ENCODE assay signal across 17 cellular contexts in genomic region chr13:26442541-26442940, GRCh38.
DNase-seq lines count a peak whose midpoint lies in the region; ATAC-seq, FAIRE-seq and TF ChIP-seq lines count a peak whose summit lies in the region.
"Had no signal": no experiment of that assay in that cellular context is flagged by ENCODE, and none has a peak within 500 bp of the region (broad histone marks: within the 10 kb centered on the region; RNA-seq: fewer than 3 reads in every experiment).

No MANE protein-coding gene starts in this region.

- H3K4me3 ChIP-seq in AG10803 (ENCODE audit: low read length) (no peak overlapping the region), astrocyte (ENCODE audit: insufficient read depth, low read depth, low read length) (no peak overlapping the region), right atrium auricular region (no peak overlapping the region), psoas muscle (no peak overlapping the region)
- H3K4me3 ChIP-seq: GM12878, suprapubic skin had no signal

- H3K27me3 Mint-ChIP-seq in astrocyte (ENCODE audit: low read depth, unreplicated experiment) = no peaks in the 10 kb centered on the region
- peaks cover 16% of the 10 kb centered on the region in 2 donors for H3K27me3 Mint-ChIP-seq in T-cell

- H3K79me2 ChIP-seq in astrocyte (ENCODE audit: insufficient read depth, low read length) = no peaks in the 10 kb centered on the region

- peaks cover 6% of the 10 kb centered on the region for H3K9me3 Mint-ChIP-seq in astrocyte (ENCODE audit: unreplicated experiment)
- H3K9me3 Mint-ChIP-seq in T-cell = peaks cover 0 to 6% (median 1%) of the 10 kb centered on the region in 3 donors
- H3K9me3 Mint-ChIP-seq: natural killer cell had no signal

- H3K4me1 Mint-ChIP-seq in astrocyte (ENCODE audit: low read depth, unreplicated experiment) (peaks cover 27% of the 10 kb centered on the region), T-cell (no peaks in the 10 kb centered on the region)
- H3K4me1 Mint-ChIP-seq: activated B cell treated with CpG ODN at 0.5 μM for 24 hours, immature natural killer cell, natural killer cell had no signal

- H4K20me1 ChIP-seq in astrocyte (ENCODE audit: insufficient read depth, low read length) = no peaks in the 10 kb centered on the region

- CTCF ChIA-PET in T-cell (lab: Charles Lee) = no interaction called here

- peaks cover 3% of the 10 kb centered on the region for H3K9me3 ChIP-seq in astrocyte (ENCODE audit: insufficient read depth, low read depth, low read length)
- H3K9me3 ChIP-seq in right atrium auricular region = peaks cover 0 to 19% of the 10 kb centered on the region in 2 donors
- peaks cover 3% of the 10 kb centered on the region for H3K9me3 ChIP-seq in psoas muscle

- peak overlapping the region; percentile 52 for H3K4me2 ChIP-seq in astrocyte (ENCODE audit: low read length)

- H3K4me3 Mint-ChIP-seq in astrocyte (ENCODE audit: unreplicated experiment) (no peak overlapping the region), T-cell (no peak overlapping the region)
- H3K4me3 Mint-ChIP-seq: activated B cell treated with CpG ODN at 0.5 μM for 24 hours, immature natural killer cell, natural killer cell had no signal

- ATAC-seq in psoas muscle (peak; percentile 38 to 53 (median 47)), HG02885 (IDR thresholded peaks at IDR 0.05; ENCODE audit: poor library complexity, unreplicated experiment) (no peak), T-cell (replicated peaks in 1 of 4) (no peak)
- ATAC-seq: GM12878, natural killer cell had no signal

- no peaks in the 10 kb centered on the region for H3K36me3 ChIP-seq in astrocyte (ENCODE audit: insufficient read depth, low read length)
- no peaks in the 10 kb centered on the region for H3K36me3 ChIP-seq in right atrium auricular region
- no peaks in the 10 kb centered on the region for H3K36me3 ChIP-seq in psoas muscle (ENCODE audit: insufficient read depth in 1 of 2, low read depth in 1 of 2)
- H3K36me3 ChIP-seq: suprapubic skin had no signal

- H3K36me3 Mint-ChIP-seq in astrocyte (ENCODE audit: low read depth, unreplicated experiment) (peaks cover 3% of the 10 kb centered on the region), T-cell (no peaks in the 10 kb centered on the region)
- H3K36me3 Mint-ChIP-seq: immature natural killer cell had no signal

- WGBS in psoas muscle, 3 donors = 53 to 62% (median 54%) methylated on average over 1 of the region's 1 CpG

- DNase-seq in AG10803 (ENCODE audit: low read depth) = peak; percentile 75
- peak; percentile 81 for DNase-seq in astrocyte (ENCODE audit: low read depth)
- no peak for DNase-seq in right atrium auricular region (ENCODE audit: low spot score)
- no peak for DNase-seq in psoas muscle
- DNase-seq in cerebellum (ENCODE audit: low spot score) = no peak
- DNase-seq in DMS53 (lab: John Stamatoyannopoulos, UW) = no peak
- DNase-seq in T-cell = no peak
- DNase-seq: ACHN, activated B cell treated with CpG ODN at 0.5 μM for 24 hours, cortex of kidney, DMS79, immature natural killer cell, natural killer cell, NCI-H1048 had no signal

- peaks cover 4% of the 10 kb centered on the region for H3K4me1 ChIP-seq in astrocyte (ENCODE audit: insufficient read depth, low read length)
- peaks cover 0 to 8% of the 10 kb centered on the region in 2 donors for H3K4me1 ChIP-seq in right atrium auricular region
- no peaks in the 10 kb centered on the region for H3K4me1 ChIP-seq in psoas muscle
- H3K4me1 ChIP-seq: suprapubic skin had no signal

- no peak overlapping the region for H3K27ac Mint-ChIP-seq in astrocyte (ENCODE audit: unreplicated experiment)
- H3K27ac Mint-ChIP-seq in T-cell = no peak overlapping the region
- H3K27ac Mint-ChIP-seq: activated B cell treated with CpG ODN at 0.5 μM for 24 hours, immature natural killer cell, natural killer cell had no signal

- intact Hi-C loops in psoas muscle (cut with DNase I) = no loop called here

- peak; percentile 68 for FAIRE-seq in astrocyte (lab: Jason Lieb, UNC)
- FAIRE-seq: GM12878 had no signal

- H3K9ac ChIP-seq in astrocyte (ENCODE audit: low read length) = no peak overlapping the region

- H2AFZ ChIP-seq in astrocyte (ENCODE audit: low read depth, low read length) = no peak overlapping the region

- no peak for TF ChIP-seq CTCF in AG10803 (conservative IDR thresholded peaks at IDR 0.05; ENCODE audit: low read length)
- TF ChIP-seq CTCF in astrocyte (IDR thresholded peaks at IDR 0.05; ENCODE audit: insufficient read depth, low read depth, low read length) = no peak
- TF ChIP-seq CTCF in right atrium auricular region (IDR thresholded peaks at IDR 0.05) = no peak
- TF ChIP-seq CTCF in psoas muscle (IDR thresholded peaks at IDR 0.05) = no peak

- POLR2A ChIA-PET in T-cell (lab: Charles Lee) = no interaction called here

- H3K27ac ChIP-seq in astrocyte (ENCODE audit: low read depth, low read length) (peak overlapping the region; percentile 37), right atrium auricular region (peak overlapping the region; percentile 11 to 25), psoas muscle (no peak overlapping the region)
- H3K27ac ChIP-seq: suprapubic skin had no signal

- H3K27me3 ChIP-seq in astrocyte (ENCODE audit: insufficient read depth, low read length) = no peaks in the 10 kb centered on the region
- H3K27me3 ChIP-seq in right atrium auricular region = no peaks in the 10 kb centered on the region
- H3K27me3 ChIP-seq in psoas muscle (ENCODE audit: insufficient read depth in 3 of 3, low read length in 2 of 3) = peaks cover 0 to 3% (median 0%) of the 10 kb centered on the region in 3 donors
- H3K27me3 ChIP-seq: suprapubic skin had no signal

Comparison
In these comparisons a context has a peak if more than half of its experiments do, and no peak if none do; other contexts are left out.
1. DNase-seq: peak in AG10803 (single experiment) and astrocyte (single experiment); none in right atrium auricular region (single experiment), psoas muscle (0 of 2), cerebellum (single experiment), DMS53 (single experiment) and T-cell (0 of 34).
2. ATAC-seq: peak in psoas muscle (4 of 4); none in HG02885 (single experiment) and T-cell (0 of 4).